8 cellular contexts compared by ENCODE assay signal in the genomic region with DNA sequence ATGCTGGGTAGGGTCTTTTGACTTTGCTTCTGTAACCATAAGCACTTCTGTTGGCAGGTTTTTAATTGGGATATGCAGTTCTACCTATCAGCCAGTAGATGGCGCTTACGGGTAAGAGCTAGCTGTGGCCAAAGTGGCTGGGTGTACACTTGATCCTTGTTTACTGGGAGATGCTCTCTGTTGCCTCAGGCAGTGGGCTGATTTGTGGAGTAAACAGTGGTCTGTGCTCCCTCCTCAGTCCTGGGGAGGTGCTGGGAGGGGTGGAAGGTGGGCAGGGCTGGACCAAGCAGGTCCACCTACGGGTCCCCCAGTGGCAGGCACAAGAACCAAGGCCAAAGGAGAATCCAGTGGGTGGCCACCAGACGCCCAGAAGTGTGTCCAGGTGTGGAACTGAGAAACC. TPM values are rescaled to one million over a fixed set of nuclear protein-coding genes. Genes with fewer than 3 reads are reported as not detected.
A peak's percentile ranks its signal among the peaks of the same experiment; 100 is the strongest.
DNase-seq lines count a peak whose midpoint lies in the region; TF ChIP-seq lines count a peak whose summit lies in the region.

No MANE protein-coding gene starts in this region.

- H3K27me3 ChIP-seq in osteoblast (ENCODE audit: insufficient read depth, low read length) = no peaks in the 10 kb centered on the region

- H3K36me3 Mint-ChIP-seq in activated CD4-positive, alpha-beta T cell treated with anti-CD3 and anti-CD28 coated beads, Interleukin-2, amount 10 ng/mL, durations not matched to agents 7 days and 5 days (ENCODE audit: low read depth) = no peaks in the 10 kb centered on the region

- no peaks in the 10 kb centered on the region for H3K36me3 ChIP-seq in osteoblast (ENCODE audit: insufficient read depth, low read length)

- TF ChIP-seq RAD21 in Ishikawa (IDR thresholded peaks at IDR 0.05; ENCODE audit: low read depth) = peak; percentile 50

- H3K4me3 Mint-ChIP-seq in activated CD4-positive, alpha-beta T cell treated with anti-CD3 and anti-CD28 coated beads, Interleukin-2, amount 10 ng/mL, durations not matched to agents 7 days and 5 days = no peak overlapping the region

- peaks cover 65% of the 10 kb centered on the region for H3K79me2 ChIP-seq in osteoblast (ENCODE audit: insufficient read depth, low read length)

- no peak overlapping the region for H3K27ac Mint-ChIP-seq in activated CD4-positive, alpha-beta T cell treated with anti-CD3 and anti-CD28 coated beads, Interleukin-2, amount 10 ng/mL, durations not matched to agents 7 days and 5 days

- H3K9me3 Mint-ChIP-seq in activated CD4-positive, alpha-beta T cell treated with anti-CD3 and anti-CD28 coated beads, Interleukin-2, amount 10 ng/mL, durations not matched to agents 7 days and 5 days = peaks cover 27% of the 10 kb centered on the region

- no peak for TF ChIP-seq EP300 in Ishikawa (IDR thresholded peaks at IDR 0.05; ENCODE audit: borderline replicate concordance)

- no peaks in the 10 kb centered on the region for H3K27me3 Mint-ChIP-seq in activated CD4-positive, alpha-beta T cell treated with anti-CD3 and anti-CD28 coated beads, Interleukin-2, amount 10 ng/mL, durations not matched to agents 7 days and 5 days

- H3K9me3 ChIP-seq in osteoblast (ENCODE audit: low read depth, low read length) = peaks cover 4% of the 10 kb centered on the region

- peak; percentile 40 for DNase-seq in activated CD4-positive, alpha-beta T cell treated with anti-CD3 and anti-CD28 coated beads, Interleukin-2, amount 10 ng/mL, durations not matched to agents 7 days and 5 days
- no peak for DNase-seq in activated CD4-positive, alpha-beta T cell treated with anti-CD3 and anti-CD28 coated beads for 1 hour
- DNase-seq in SW480 (ENCODE audit: low spot score) (peak; percentile 1), fibroblast of gingiva (ENCODE audit: low read depth) (peak; percentile 13), osteoblast (ENCODE audit: insufficient read length, low spot score, missing footprints) (peak; percentile 47), OCI-M2 (lab: John Stamatoyannopoulos, UW; ENCODE audit: unreplicated experiment) (no peak)
- no peak for DNase-seq in activated CD4-positive, CD25-positive, alpha-beta regulatory T cell (lab: John Stamatoyannopoulos, UW)

- peaks cover 35% of the 10 kb centered on the region for H4K20me1 ChIP-seq in osteoblast (ENCODE audit: insufficient read depth, low read length)

- POLR2A ChIA-PET in activated CD4-positive, alpha-beta T cell treated with anti-CD3 and anti-CD28 coated beads, Interleukin-2, amount 10 ng/mL, durations not matched to agents 7 days and 5 days (lab: Charles Lee) = no interaction called here

- H3K4me2 ChIP-seq in osteoblast (ENCODE audit: insufficient read depth, low read length) = no peak overlapping the region

- H2AFZ ChIP-seq in osteoblast (ENCODE audit: low read length) = no peak overlapping the region

- peak; percentile 84 for TF ChIP-seq CTCF in osteoblast (IDR thresholded peaks at IDR 0.05; ENCODE audit: extremely low read depth, low read depth, low read length)

- no peak overlapping the region for H3K27ac ChIP-seq in osteoblast (ENCODE audit: low read depth, low read length)

- peaks cover 3% of the 10 kb centered on the region for H3K4me1 Mint-ChIP-seq in activated CD4-positive, alpha-beta T cell treated with anti-CD3 and anti-CD28 coated beads, Interleukin-2, amount 10 ng/mL, durations not matched to agents 7 days and 5 days

- H3K4me3 ChIP-seq in osteoblast (ENCODE audit: insufficient read depth, low read length) = no peak overlapping the region

- H3K4me1 ChIP-seq in osteoblast (ENCODE audit: insufficient read depth, low read length) = no peaks in the 10 kb centered on the region

- CTCF ChIA-PET in activated CD4-positive, alpha-beta T cell treated with anti-CD3 and anti-CD28 coated beads, Interleukin-2, amount 10 ng/mL, durations not matched to agents 7 days and 5 days (lab: Charles Lee) = interaction anchor here (0.7 to 1.6 kb wide), 5 partner anchors 15 to 1046 kb away, joined by 3 to 7 read pairs (median 3); no protein-coding TSS in a partner anchor

TF ChIP-seq in Ishikawa, 13 proteins besides CTCF, POLR2A, EP300 and RAD21:
- no peak for TF ChIP-seq TEAD4 (IDR thresholded peaks at IDR 0.05)
- no peak for TF ChIP-seq NFIC (IDR thresholded peaks at IDR 0.05)
- no peak for TF ChIP-seq TAF1 (IDR thresholded peaks at IDR 0.05; ENCODE audit: low read depth)
- no peak for TF ChIP-seq YY1 (IDR thresholded peaks at IDR 0.05; ENCODE audit: low read depth)
- TF ChIP-seq, protein P1, sequence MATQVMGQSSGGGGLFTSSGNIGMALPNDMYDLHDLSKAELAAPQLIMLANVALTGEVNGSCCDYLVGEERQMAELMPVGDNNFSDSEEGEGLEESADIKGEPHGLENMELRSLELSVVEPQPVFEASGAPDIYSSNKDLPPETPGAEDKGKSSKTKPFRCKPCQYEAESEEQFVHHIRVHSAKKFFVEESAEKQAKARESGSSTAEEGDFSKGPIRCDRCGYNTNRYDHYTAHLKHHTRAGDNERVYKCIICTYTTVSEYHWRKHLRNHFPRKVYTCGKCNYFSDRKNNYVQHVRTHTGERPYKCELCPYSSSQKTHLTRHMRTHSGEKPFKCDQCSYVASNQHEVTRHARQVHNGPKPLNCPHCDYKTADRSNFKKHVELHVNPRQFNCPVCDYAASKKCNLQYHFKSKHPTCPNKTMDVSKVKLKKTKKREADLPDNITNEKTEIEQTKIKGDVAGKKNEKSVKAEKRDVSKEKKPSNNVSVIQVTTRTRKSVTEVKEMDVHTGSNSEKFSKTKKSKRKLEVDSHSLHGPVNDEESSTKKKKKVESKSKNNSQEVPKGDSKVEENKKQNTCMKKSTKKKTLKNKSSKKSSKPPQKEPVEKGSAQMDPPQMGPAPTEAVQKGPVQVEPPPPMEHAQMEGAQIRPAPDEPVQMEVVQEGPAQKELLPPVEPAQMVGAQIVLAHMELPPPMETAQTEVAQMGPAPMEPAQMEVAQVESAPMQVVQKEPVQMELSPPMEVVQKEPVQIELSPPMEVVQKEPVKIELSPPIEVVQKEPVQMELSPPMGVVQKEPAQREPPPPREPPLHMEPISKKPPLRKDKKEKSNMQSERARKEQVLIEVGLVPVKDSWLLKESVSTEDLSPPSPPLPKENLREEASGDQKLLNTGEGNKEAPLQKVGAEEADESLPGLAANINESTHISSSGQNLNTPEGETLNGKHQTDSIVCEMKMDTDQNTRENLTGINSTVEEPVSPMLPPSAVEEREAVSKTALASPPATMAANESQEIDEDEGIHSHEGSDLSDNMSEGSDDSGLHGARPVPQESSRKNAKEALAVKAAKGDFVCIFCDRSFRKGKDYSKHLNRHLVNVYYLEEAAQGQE (IDR thresholded peaks at IDR 0.05; ENCODE audit: low read depth) = no peak
- TF ChIP-seq TCF12 (IDR thresholded peaks at IDR 0.05; ENCODE audit: low read depth) = no peak
- TF ChIP-seq CEBPB (IDR thresholded peaks at IDR 0.05) = no peak
- TF ChIP-seq EGR1 (IDR thresholded peaks at IDR 0.05) = no peak
- no peak for TF ChIP-seq ZBTB7A (IDR thresholded peaks at IDR 0.05; ENCODE audit: low read depth)
- TF ChIP-seq, protein P2, sequence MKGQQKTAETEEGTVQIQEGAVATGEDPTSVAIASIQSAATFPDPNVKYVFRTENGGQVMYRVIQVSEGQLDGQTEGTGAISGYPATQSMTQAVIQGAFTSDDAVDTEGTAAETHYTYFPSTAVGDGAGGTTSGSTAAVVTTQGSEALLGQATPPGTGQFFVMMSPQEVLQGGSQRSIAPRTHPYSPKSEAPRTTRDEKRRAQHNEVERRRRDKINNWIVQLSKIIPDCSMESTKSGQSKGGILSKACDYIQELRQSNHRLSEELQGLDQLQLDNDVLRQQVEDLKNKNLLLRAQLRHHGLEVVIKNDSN (IDR thresholded peaks at IDR 0.05) = no peak
- TF ChIP-seq FOXM1 (IDR thresholded peaks at IDR 0.05; ENCODE audit: borderline replicate concordance, low read depth) = no peak
- TF ChIP-seq, protein P3, sequence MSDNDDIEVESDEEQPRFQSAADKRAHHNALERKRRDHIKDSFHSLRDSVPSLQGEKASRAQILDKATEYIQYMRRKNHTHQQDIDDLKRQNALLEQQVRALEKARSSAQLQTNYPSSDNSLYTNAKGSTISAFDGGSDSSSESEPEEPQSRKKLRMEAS (IDR thresholded peaks at IDR 0.05) = no peak
- TF ChIP-seq CREB1 (IDR thresholded peaks at IDR 0.05; ENCODE audit: low read depth) = no peak

RNA-seq across cellular contexts. Expression of gene RALGPS2, which starts 43.4 kb away (rescaled TPM):
- total RNA-seq in activated CD4-positive, alpha-beta T cell treated with anti-CD3 and anti-CD28 coated beads, Interleukin-2, amount 10 ng/mL, durations not matched to agents 7 days and 5 days = 1 to 10 TPM; 3.5 to 5.5 TPM
- 40.2 and 48.0 TPM in 2 replicates for total RNA-seq in osteoblast

Comparison
In these comparisons a context has a peak if more than half of its experiments do, and no peak if none do; other contexts are left out.
1. DNase-seq: peak in activated CD4-positive, alpha-beta T cell treated with anti-CD3 and anti-CD28 coated beads, Interleukin-2, amount 10 ng/mL, durations not matched to agents 7 days and 5 days (single experiment), SW480 (single experiment), fibroblast of gingiva (single experiment) and osteoblast (single experiment); none in activated CD4-positive, alpha-beta T cell treated with anti-CD3 and anti-CD28 coated beads for 1 hour (single experiment), activated CD4-positive, CD25-positive, alpha-beta regulatory T cell (0 of 4) and OCI-M2 (single experiment).